ENCODE assay signal across 19 cellular contexts in genomic region chr4:128958194-128958593, GRCh38.
DNase-seq lines count a peak whose midpoint lies in the region; ATAC-seq and TF ChIP-seq lines count a peak whose summit lies in the region.
"Had no signal": no experiment of that assay in that cellular context is flagged by ENCODE, and none has a peak within 500 bp of the region (broad histone marks: within the 10 kb centered on the region; RNA-seq: fewer than 3 reads in every experiment).

No MANE protein-coding gene starts in this region.

- intact Hi-C loops in A673 (cut with micrococcal nuclease; ENCODE audit: unreplicated experiment), result no loop called here

- peaks cover 4% of the 10 kb centered on the region for H3K36me3 Mint-ChIP-seq in T-helper 17 cell (ENCODE audit: low read depth)

- H3K9me3 ChIP-seq in neutrophil (no peaks in the 10 kb centered on the region), T-helper 17 cell (ENCODE audit: control insufficient read depth, low read length, poor library complexity, severe bottlenecking) (no peaks in the 10 kb centered on the region), A673 (ENCODE audit: low read depth, low read length, poor library complexity, severe bottlenecking) (no peaks in the 10 kb centered on the region)

- H3K4me1 Mint-ChIP-seq in T-helper 17 cell, result peaks cover 11% of the 10 kb centered on the region

- ATAC-seq in T-helper 17 cell, result no peak
- ATAC-seq: esophagus mucosa; naive thymus-derived CD8-positive, alpha-beta T cell had no signal

- POLR2A ChIA-PET in A673 (lab: Charles Lee; ENCODE audit: low non-redundant PET), result no interaction called here

- peaks cover 24 to 25% of the 10 kb centered on the region in 2 experiments for H3K4me1 ChIP-seq in neutrophil (ENCODE audit: control insufficient read depth in 1 of 2, insufficient read depth in 1 of 2, low read depth in 1 of 2, low read length in 1 of 2)
- H3K4me1 ChIP-seq in A673 (ENCODE audit: insufficient read depth, low read length, poor library complexity, severe bottlenecking), result peaks cover 8% of the 10 kb centered on the region

- CTCF ChIA-PET in A673 (lab: Charles Lee), result no interaction called here

- H3K4me3 Mint-ChIP-seq in T-helper 17 cell, result no peak overlapping the region
- H3K4me3 Mint-ChIP-seq: dendritic cell treated with granulocyte-macrophage colony-stimulating factor and Interleukin-4, amounts not matched to agents 40 ng/mL and 50 ng/mL, for 4 days; naive thymus-derived CD8-positive, alpha-beta T cell had no signal

- BruUV-seq in A673 (replicated peaks; lab: Mats Ljungman, UMichigan), result no TSS peak

- peak; percentile 16 for DNase-seq in HuH-7 (ENCODE audit: low spot score)
- DNase-seq in NOMO-1 treated with dmso at 0.1 percent for 144 hours (lab: John Stamatoyannopoulos, UW; ENCODE audit: unreplicated experiment), result peak; percentile 79
- DNase-seq in fibroblast of villous mesenchyme (ENCODE audit: low read depth), result peak; percentile 56
- DNase-seq in NCI-H510A treated with DMSO at 0.1 percent for 48 hours (lab: John Stamatoyannopoulos, UW), result no peak
- DNase-seq in T-helper 17 cell, result no peak
- no peak for DNase-seq in NCI-H1930 (lab: John Stamatoyannopoulos, UW)
- DNase-seq in A673 (ENCODE audit: low spot score), result no peak
- DNase-seq: activated CD8-positive, alpha-beta memory T cell treated with anti-CD3 and anti-CD28 coated beads, Interleukin-2, amount 50 U/mL, for 4 hours; activated naive CD4-positive, alpha-beta T cell; DMS153; head of caudate nucleus; Karpas-422; kidney glomerular epithelial cell; NCI-H2029; NCI-H82 had no signal

- no peak for TF ChIP-seq CTCF in fibroblast of villous mesenchyme (IDR thresholded peaks at IDR 0.05; ENCODE audit: insufficient read depth, low read depth, low read length)
- TF ChIP-seq CTCF in neutrophil (IDR thresholded peaks at IDR 0.05), result no peak
- TF ChIP-seq CTCF in A673 (conservative IDR thresholded peaks at IDR 0.05; ENCODE audit: low read depth, low read length), result no peak

- no peak overlapping the region for H3K4me3 ChIP-seq in fibroblast of villous mesenchyme (ENCODE audit: low read depth, low read length)
- peak overlapping the region in 1 of 2 experiments; percentile 43 for H3K4me3 ChIP-seq in neutrophil (ENCODE audit: low read depth in 1 of 2, low read length in 1 of 2)
- H3K4me3 ChIP-seq in A673 (ENCODE audit: low read depth, low read length, poor library complexity, severe bottlenecking), result no peak overlapping the region

- peak overlapping the region; percentile 89 for H3K27ac ChIP-seq in neutrophil
- no peak overlapping the region for H3K27ac ChIP-seq in A673 (ENCODE audit: low read depth, low read length, poor library complexity, severe bottlenecking)

- H3K27me3 ChIP-seq in neutrophil (no peaks in the 10 kb centered on the region), A673 (replicated peaks; ENCODE audit: insufficient read depth, low read depth, low read length, poor library complexity) (no peaks in the 10 kb centered on the region)

- peaks cover 6% of the 10 kb centered on the region for H3K36me3 ChIP-seq in neutrophil
- H3K36me3 ChIP-seq in A673 (ENCODE audit: insufficient read depth, low read length, poor library complexity, severe bottlenecking), result peaks cover 4% of the 10 kb centered on the region

- H3K27me3 Mint-ChIP-seq in T-helper 17 cell, result no peaks in the 10 kb centered on the region
- H3K27me3 Mint-ChIP-seq: dendritic cell treated with granulocyte-macrophage colony-stimulating factor and Interleukin-4, amounts not matched to agents 40 ng/mL and 50 ng/mL, for 4 days; naive thymus-derived CD8-positive, alpha-beta T cell had no signal

- no peak overlapping the region for H3K27ac Mint-ChIP-seq in T-helper 17 cell
- H3K27ac Mint-ChIP-seq: dendritic cell treated with granulocyte-macrophage colony-stimulating factor and Interleukin-4, amounts not matched to agents 40 ng/mL and 50 ng/mL, for 4 days had no signal

Comparison
In these comparisons a context has a peak if more than half of its experiments do, and no peak if none do; other contexts are left out.
1. DNase-seq: peak in HuH-7 (single experiment), NOMO-1 treated with dmso at 0.1 percent for 144 hours (single experiment) and fibroblast of villous mesenchyme (single experiment); none in NCI-H510A treated with DMSO at 0.1 percent for 48 hours (single experiment), T-helper 17 cell (0 of 3), NCI-H1930 (0 of 2) and A673 (single experiment).